8 cellular contexts compared by ENCODE assay signal in the genomic region with DNA sequence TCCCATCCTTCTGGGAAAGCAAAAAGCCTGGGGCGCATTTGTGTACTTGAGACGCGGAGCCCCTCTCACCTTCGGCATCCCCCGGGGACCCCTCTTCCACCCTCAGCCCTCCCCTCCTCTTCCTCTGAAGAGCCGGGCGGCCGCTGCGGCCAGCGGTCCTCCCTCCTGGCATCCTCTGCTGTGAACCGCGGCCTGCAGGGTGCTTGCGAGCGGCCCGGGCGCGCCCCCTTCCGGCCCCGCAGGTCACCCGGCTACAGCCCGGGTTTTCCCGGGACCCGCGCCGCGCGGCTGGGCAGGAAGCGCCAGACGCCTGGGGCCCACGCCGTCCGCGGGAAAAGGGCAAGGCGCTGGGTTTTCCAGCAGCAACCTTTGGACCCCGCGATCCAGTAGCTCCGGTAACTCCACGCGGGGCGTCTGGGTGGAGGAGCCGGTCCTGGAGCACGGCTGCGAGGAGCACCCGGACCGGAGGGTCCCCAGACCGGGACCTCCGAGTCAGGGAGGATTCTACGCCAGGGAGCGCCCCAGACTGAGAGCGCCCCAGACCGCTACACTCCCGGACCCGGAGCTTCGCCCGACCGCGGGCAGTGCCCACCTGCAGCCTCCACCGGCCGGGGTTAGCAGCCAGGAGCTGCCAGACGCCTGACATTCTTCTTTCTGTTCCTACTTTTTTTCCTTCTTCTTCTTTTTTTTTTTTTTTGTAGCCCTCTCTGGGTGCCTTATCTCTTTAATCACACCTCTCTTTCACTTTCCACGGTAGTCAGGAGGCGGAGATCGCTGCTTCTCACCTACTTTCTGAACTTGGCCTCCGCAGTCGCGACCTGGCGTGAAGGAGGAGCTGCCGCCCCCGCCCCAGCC. TPM values are rescaled to one million over a fixed set of nuclear protein-coding genes. Genes with fewer than 3 reads are reported as not detected.
DNase-seq lines count a peak whose midpoint lies in the region; ATAC-seq and TF ChIP-seq lines count a peak whose summit lies in the region.

Gene IL18R1 (plus strand): TSS at position 271 of the 855 bp plus-strand sequence. CDS start 6,865 bp downstream, outside the sequence.

- H3K36me3 Mint-ChIP-seq in dendritic cell treated with granulocyte-macrophage colony-stimulating factor and Interleukin-4, amounts not matched to agents 40 ng/mL and 50 ng/mL, for 4 days (ENCODE audit: low read depth), result no peaks in the 10 kb centered on the region

- TF ChIP-seq POLR2A in lower leg skin (IDR thresholded peaks at IDR 0.05), result no peak

- H3K4me3 Mint-ChIP-seq in dendritic cell treated with granulocyte-macrophage colony-stimulating factor and Interleukin-4, amounts not matched to agents 40 ng/mL and 50 ng/mL, for 4 days, result peak within 1 kb of the TSS; percentile 86

- DNase-seq in SIG-M5 treated with dmso at 0.1 percent for 504 hours (lab: John Stamatoyannopoulos, UW; ENCODE audit: unreplicated experiment), result peak; percentile 55
- DNase-seq in SIG-M5 (lab: John Stamatoyannopoulos, UW), result no peak
- peak; percentile 20 for DNase-seq in NCI-H2171 (lab: John Stamatoyannopoulos, UW)
- DNase-seq in activated CD4-positive, alpha-beta T cell treated with anti-CD3 and anti-CD28 coated beads for 48 hours, result peak; percentile 82
- peak; percentile 37 to 94 for DNase-seq in lower leg skin (ENCODE audit: low spot score in 2 of 2)
- peak; percentile 71 to 77 for DNase-seq in stimulated activated CD4-positive, alpha-beta T cell treated with anti-CD3 and anti-CD28 coated beads, Interleukin-4, amount 100 ng/mL, for 4 hours

- intact Hi-C loops in dendritic cell treated with granulocyte-macrophage colony-stimulating factor and Interleukin-4, amounts not matched to agents 40 ng/mL and 50 ng/mL, for 4 days (cut with micrococcal nuclease), result loop anchor here (2.0 kb wide), 2 partner anchors 53 to 103 kb away; no protein-coding TSS in a partner anchor
- intact Hi-C loops in lower leg skin (cut with DNase I; ENCODE audit: low total_unique reads), result loop anchor here (10.0 kb wide), 1 partner anchor 101 kb away; no protein-coding TSS in a partner anchor

- H3K4me1 Mint-ChIP-seq in dendritic cell treated with granulocyte-macrophage colony-stimulating factor and Interleukin-4, amounts not matched to agents 40 ng/mL and 50 ng/mL, for 4 days (ENCODE audit: low read depth), result peaks cover 35% of the 10 kb centered on the region

- H3K9me3 Mint-ChIP-seq in dendritic cell treated with granulocyte-macrophage colony-stimulating factor and Interleukin-4, amounts not matched to agents 40 ng/mL and 50 ng/mL, for 4 days, result no peaks in the 10 kb centered on the region

- H3K27me3 Mint-ChIP-seq in dendritic cell treated with granulocyte-macrophage colony-stimulating factor and Interleukin-4, amounts not matched to agents 40 ng/mL and 50 ng/mL, for 4 days, result peaks cover 28% of the 10 kb centered on the region

- WGBS in lower leg skin, 2 donors, result 4% methylated on average over 42 to 56 of the region's 69 CpGs

- no peak for TF ChIP-seq CTCF in lower leg skin (IDR thresholded peaks at IDR 0.05)

- H3K4me3 ChIP-seq in lower leg skin (ENCODE audit: low read depth, poor library complexity, severe bottlenecking), result peak within 1 kb of the TSS; percentile 63

- peak within 1 kb of the TSS; percentile 68 for H3K27ac Mint-ChIP-seq in dendritic cell treated with granulocyte-macrophage colony-stimulating factor and Interleukin-4, amounts not matched to agents 40 ng/mL and 50 ng/mL, for 4 days

- peak; percentile 83 for ATAC-seq in HG02870 (IDR thresholded peaks at IDR 0.05; ENCODE audit: unreplicated experiment)

RNA-seq across cellular contexts. Expression of gene IL18R1, which starts in this region (rescaled TPM):
- 1 to 10 TPM; 1.6 to 3.6 (median 2.6) TPM for total RNA-seq in lower leg skin
